ENCODE assay signal across 1 cellular context in genomic region chr14:49620182-49621113, GRCh38.
A peak's percentile ranks its signal among the peaks of the same experiment; 100 is the strongest.
TF ChIP-seq lines count a peak whose summit lies in the region.

MGAT2 (plus strand) TSS chr14:49620799; CDS start chr14:49621269, 470 bp downstream.
RPL36AL (minus strand) TSS chr14:49620626; CDS start chr14:49619104, 1,522 bp downstream.

TF ChIP-seq in K562, 482 proteins besides CTCF, POLR2A, EP300 and RAD21 (continued from another document and continues in another):
- no peak for TF ChIP-seq HMG20B (CRISPR knock-in tag; IDR thresholded peaks at IDR 0.05)
- TF ChIP-seq MLLT1 (IDR thresholded peaks at IDR 0.05) = peak in 1 of 2 experiments; percentile 65; a peak in 2 of 4 replicates
- TF ChIP-seq, protein P1, sequence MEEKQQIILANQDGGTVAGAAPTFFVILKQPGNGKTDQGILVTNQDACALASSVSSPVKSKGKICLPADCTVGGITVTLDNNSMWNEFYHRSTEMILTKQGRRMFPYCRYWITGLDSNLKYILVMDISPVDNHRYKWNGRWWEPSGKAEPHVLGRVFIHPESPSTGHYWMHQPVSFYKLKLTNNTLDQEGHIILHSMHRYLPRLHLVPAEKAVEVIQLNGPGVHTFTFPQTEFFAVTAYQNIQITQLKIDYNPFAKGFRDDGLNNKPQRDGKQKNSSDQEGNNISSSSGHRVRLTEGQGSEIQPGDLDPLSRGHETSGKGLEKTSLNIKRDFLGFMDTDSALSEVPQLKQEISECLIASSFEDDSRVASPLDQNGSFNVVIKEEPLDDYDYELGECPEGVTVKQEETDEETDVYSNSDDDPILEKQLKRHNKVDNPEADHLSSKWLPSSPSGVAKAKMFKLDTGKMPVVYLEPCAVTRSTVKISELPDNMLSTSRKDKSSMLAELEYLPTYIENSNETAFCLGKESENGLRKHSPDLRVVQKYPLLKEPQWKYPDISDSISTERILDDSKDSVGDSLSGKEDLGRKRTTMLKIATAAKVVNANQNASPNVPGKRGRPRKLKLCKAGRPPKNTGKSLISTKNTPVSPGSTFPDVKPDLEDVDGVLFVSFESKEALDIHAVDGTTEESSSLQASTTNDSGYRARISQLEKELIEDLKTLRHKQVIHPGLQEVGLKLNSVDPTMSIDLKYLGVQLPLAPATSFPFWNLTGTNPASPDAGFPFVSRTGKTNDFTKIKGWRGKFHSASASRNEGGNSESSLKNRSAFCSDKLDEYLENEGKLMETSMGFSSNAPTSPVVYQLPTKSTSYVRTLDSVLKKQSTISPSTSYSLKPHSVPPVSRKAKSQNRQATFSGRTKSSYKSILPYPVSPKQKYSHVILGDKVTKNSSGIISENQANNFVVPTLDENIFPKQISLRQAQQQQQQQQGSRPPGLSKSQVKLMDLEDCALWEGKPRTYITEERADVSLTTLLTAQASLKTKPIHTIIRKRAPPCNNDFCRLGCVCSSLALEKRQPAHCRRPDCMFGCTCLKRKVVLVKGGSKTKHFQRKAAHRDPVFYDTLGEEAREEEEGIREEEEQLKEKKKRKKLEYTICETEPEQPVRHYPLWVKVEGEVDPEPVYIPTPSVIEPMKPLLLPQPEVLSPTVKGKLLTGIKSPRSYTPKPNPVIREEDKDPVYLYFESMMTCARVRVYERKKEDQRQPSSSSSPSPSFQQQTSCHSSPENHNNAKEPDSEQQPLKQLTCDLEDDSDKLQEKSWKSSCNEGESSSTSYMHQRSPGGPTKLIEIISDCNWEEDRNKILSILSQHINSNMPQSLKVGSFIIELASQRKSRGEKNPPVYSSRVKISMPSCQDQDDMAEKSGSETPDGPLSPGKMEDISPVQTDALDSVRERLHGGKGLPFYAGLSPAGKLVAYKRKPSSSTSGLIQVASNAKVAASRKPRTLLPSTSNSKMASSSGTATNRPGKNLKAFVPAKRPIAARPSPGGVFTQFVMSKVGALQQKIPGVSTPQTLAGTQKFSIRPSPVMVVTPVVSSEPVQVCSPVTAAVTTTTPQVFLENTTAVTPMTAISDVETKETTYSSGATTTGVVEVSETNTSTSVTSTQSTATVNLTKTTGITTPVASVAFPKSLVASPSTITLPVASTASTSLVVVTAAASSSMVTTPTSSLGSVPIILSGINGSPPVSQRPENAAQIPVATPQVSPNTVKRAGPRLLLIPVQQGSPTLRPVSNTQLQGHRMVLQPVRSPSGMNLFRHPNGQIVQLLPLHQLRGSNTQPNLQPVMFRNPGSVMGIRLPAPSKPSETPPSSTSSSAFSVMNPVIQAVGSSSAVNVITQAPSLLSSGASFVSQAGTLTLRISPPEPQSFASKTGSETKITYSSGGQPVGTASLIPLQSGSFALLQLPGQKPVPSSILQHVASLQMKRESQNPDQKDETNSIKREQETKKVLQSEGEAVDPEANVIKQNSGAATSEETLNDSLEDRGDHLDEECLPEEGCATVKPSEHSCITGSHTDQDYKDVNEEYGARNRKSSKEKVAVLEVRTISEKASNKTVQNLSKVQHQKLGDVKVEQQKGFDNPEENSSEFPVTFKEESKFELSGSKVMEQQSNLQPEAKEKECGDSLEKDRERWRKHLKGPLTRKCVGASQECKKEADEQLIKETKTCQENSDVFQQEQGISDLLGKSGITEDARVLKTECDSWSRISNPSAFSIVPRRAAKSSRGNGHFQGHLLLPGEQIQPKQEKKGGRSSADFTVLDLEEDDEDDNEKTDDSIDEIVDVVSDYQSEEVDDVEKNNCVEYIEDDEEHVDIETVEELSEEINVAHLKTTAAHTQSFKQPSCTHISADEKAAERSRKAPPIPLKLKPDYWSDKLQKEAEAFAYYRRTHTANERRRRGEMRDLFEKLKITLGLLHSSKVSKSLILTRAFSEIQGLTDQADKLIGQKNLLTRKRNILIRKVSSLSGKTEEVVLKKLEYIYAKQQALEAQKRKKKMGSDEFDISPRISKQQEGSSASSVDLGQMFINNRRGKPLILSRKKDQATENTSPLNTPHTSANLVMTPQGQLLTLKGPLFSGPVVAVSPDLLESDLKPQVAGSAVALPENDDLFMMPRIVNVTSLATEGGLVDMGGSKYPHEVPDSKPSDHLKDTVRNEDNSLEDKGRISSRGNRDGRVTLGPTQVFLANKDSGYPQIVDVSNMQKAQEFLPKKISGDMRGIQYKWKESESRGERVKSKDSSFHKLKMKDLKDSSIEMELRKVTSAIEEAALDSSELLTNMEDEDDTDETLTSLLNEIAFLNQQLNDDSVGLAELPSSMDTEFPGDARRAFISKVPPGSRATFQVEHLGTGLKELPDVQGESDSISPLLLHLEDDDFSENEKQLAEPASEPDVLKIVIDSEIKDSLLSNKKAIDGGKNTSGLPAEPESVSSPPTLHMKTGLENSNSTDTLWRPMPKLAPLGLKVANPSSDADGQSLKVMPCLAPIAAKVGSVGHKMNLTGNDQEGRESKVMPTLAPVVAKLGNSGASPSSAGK (IDR thresholded peaks at IDR 0.05) = 0 out of 2 replicates have a peak, but pooled peaks have one; percentile 31
- TF ChIP-seq, protein P2, sequence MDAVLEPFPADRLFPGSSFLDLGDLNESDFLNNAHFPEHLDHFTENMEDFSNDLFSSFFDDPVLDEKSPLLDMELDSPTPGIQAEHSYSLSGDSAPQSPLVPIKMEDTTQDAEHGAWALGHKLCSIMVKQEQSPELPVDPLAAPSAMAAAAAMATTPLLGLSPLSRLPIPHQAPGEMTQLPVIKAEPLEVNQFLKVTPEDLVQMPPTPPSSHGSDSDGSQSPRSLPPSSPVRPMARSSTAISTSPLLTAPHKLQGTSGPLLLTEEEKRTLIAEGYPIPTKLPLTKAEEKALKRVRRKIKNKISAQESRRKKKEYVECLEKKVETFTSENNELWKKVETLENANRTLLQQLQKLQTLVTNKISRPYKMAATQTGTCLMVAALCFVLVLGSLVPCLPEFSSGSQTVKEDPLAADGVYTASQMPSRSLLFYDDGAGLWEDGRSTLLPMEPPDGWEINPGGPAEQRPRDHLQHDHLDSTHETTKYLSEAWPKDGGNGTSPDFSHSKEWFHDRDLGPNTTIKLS (IDR thresholded peaks at IDR 0.05; ENCODE audit: borderline replicate concordance, low read depth) = peak; percentile 75; the same call in 1 of the 2 replicates
- 0 out of 2 replicates have a peak, but pooled peaks have one; percentile 38 for TF ChIP-seq PHB (CRISPR knock-in tag; IDR thresholded peaks at IDR 0.05)
- no peak for TF ChIP-seq SREBF2 (CRISPR knock-in tag; IDR thresholded peaks at IDR 0.05)
- TF ChIP-seq GTF2E2 (tag; IDR thresholded peaks at IDR 0.05) = peak; percentile 70; the same call in 1 of the 2 replicates
- TF ChIP-seq FOXK2 (conservative IDR thresholded peaks at IDR 0.05 in 1 of 2, IDR thresholded peaks at IDR 0.05 in 1 of 2; ENCODE audit: low read depth in 2 of 2) = 0 out of 4 replicates have a peak, but pooled peaks of 1 of the 2 experiments have one; percentile 20
- peak; percentile 76 for TF ChIP-seq CXXC5 (CRISPR knock-in tag; IDR thresholded peaks at IDR 0.05)
- 0 out of 2 replicates have a peak, but pooled peaks have one; percentile 23 for TF ChIP-seq FOXM1 (IDR thresholded peaks at IDR 0.05; ENCODE audit: low read depth)
- no peak for TF ChIP-seq FOXM1 (CRISPR knock-in tag; IDR thresholded peaks at IDR 0.05; ENCODE audit: low read depth)
- TF ChIP-seq PHF8 (IDR thresholded peaks at IDR 0.05; ENCODE audit: borderline replicate concordance, low read length) = peak; percentile 98
- TF ChIP-seq CTBP1 (IDR thresholded peaks at IDR 0.05; ENCODE audit: borderline replicate concordance) = 0 out of 2 replicates have a peak, but pooled peaks have one; percentile 18
- TF ChIP-seq, protein P3, sequence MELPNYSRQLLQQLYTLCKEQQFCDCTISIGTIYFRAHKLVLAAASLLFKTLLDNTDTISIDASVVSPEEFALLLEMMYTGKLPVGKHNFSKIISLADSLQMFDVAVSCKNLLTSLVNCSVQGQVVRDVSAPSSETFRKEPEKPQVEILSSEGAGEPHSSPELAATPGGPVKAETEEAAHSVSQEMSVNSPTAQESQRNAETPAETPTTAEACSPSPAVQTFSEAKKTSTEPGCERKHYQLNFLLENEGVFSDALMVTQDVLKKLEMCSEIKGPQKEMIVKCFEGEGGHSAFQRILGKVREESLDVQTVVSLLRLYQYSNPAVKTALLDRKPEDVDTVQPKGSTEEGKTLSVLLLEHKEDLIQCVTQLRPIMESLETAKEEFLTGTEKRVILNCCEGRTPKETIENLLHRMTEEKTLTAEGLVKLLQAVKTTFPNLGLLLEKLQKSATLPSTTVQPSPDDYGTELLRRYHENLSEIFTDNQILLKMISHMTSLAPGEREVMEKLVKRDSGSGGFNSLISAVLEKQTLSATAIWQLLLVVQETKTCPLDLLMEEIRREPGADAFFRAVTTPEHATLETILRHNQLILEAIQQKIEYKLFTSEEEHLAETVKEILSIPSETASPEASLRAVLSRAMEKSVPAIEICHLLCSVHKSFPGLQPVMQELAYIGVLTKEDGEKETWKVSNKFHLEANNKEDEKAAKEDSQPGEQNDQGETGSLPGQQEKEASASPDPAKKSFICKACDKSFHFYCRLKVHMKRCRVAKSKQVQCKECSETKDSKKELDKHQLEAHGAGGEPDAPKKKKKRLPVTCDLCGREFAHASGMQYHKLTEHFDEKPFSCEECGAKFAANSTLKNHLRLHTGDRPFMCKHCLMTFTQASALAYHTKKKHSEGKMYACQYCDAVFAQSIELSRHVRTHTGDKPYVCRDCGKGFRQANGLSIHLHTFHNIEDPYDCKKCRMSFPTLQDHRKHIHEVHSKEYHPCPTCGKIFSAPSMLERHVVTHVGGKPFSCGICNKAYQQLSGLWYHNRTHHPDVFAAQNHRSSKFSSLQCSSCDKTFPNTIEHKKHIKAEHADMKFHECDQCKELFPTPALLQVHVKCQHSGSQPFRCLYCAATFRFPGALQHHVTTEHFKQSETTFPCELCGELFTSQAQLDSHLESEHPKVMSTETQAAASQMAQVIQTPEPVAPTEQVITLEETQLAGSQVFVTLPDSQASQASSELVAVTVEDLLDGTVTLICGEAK (IDR thresholded peaks at IDR 0.05) = peak; percentile 89
- TF ChIP-seq, protein P3 (CRISPR knock-in tag; IDR thresholded peaks at IDR 0.05) = no peak
- TF ChIP-seq, protein P4, sequence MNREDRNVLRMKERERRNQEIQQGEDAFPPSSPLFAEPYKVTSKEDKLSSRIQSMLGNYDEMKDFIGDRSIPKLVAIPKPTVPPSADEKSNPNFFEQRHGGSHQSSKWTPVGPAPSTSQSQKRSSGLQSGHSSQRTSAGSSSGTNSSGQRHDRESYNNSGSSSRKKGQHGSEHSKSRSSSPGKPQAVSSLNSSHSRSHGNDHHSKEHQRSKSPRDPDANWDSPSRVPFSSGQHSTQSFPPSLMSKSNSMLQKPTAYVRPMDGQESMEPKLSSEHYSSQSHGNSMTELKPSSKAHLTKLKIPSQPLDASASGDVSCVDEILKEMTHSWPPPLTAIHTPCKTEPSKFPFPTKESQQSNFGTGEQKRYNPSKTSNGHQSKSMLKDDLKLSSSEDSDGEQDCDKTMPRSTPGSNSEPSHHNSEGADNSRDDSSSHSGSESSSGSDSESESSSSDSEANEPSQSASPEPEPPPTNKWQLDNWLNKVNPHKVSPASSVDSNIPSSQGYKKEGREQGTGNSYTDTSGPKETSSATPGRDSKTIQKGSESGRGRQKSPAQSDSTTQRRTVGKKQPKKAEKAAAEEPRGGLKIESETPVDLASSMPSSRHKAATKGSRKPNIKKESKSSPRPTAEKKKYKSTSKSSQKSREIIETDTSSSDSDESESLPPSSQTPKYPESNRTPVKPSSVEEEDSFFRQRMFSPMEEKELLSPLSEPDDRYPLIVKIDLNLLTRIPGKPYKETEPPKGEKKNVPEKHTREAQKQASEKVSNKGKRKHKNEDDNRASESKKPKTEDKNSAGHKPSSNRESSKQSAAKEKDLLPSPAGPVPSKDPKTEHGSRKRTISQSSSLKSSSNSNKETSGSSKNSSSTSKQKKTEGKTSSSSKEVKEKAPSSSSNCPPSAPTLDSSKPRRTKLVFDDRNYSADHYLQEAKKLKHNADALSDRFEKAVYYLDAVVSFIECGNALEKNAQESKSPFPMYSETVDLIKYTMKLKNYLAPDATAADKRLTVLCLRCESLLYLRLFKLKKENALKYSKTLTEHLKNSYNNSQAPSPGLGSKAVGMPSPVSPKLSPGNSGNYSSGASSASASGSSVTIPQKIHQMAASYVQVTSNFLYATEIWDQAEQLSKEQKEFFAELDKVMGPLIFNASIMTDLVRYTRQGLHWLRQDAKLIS (CRISPR knock-in tag; IDR thresholded peaks at IDR 0.05) = peak; percentile 88
- 0 out of 2 replicates have a peak, but pooled peaks have one; percentile 6 for TF ChIP-seq CBFA2T2 (conservative IDR thresholded peaks at IDR 0.05)
- TF ChIP-seq, protein P5, sequence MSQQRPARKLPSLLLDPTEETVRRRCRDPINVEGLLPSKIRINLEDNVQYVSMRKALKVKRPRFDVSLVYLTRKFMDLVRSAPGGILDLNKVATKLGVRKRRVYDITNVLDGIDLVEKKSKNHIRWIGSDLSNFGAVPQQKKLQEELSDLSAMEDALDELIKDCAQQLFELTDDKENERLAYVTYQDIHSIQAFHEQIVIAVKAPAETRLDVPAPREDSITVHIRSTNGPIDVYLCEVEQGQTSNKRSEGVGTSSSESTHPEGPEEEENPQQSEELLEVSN (IDR thresholded peaks at IDR 0.05; ENCODE audit: borderline replicate concordance in 1 of 2, extremely low read depth in 1 of 2, insufficient read depth in 1 of 2, insufficient read length in 1 of 2, low read depth in 1 of 2, low read length in 1 of 2, poor library complexity in 1 of 2, severe bottlenecking in 1 of 2) = peak in 1 of 2 experiments; percentile 76
